In the genomic region with DNA sequence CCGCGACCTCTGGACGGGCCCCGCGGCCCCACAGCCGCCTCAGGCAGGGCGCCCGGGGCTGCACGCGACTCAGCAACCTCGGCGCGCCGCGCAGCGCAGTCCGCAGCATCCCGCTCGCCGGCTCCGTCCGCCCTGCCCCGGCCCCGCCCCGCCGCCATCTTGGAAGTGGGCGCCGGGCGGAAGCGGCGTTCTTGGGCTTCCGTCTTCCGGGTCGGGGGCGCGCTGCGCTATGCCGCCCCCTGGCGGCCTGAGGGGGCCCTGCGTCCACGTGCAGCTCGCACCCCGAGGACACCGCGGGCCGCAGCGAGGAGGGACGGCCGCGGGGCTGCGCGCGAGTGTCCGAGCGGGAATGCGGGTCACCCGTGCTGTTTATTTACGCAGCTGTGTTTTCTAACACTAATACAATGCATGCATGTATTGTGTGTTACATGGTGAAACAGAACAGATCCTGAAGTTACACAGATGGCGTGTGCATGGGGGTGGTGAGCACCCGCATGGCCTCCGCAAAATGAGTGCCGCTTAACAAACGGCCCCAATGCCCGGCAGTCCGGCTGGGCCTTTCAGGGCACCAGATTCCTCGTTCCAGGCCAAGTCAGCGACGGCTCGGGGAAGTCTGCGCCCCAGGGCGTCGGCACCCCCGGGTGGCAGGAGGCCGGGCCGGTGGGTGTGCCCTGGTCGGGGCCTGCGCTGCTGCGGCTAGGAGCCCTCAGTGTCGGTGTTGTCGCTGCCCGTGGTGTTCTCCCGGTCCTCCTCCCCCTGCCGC, we compare ENCODE assay signal across 1 cellular context.
TF ChIP-seq lines count a peak whose summit lies in the region.

A gene (minus strand): TSS at position 139 of the 763 bp plus-strand sequence. CDS start 30 bp downstream, at position 109.

TF ChIP-seq in HEK293, 187 proteins besides CTCF, POLR2A, EP300 and RAD21 (continued from another document and continues in another):
- TF ChIP-seq, protein P1, sequence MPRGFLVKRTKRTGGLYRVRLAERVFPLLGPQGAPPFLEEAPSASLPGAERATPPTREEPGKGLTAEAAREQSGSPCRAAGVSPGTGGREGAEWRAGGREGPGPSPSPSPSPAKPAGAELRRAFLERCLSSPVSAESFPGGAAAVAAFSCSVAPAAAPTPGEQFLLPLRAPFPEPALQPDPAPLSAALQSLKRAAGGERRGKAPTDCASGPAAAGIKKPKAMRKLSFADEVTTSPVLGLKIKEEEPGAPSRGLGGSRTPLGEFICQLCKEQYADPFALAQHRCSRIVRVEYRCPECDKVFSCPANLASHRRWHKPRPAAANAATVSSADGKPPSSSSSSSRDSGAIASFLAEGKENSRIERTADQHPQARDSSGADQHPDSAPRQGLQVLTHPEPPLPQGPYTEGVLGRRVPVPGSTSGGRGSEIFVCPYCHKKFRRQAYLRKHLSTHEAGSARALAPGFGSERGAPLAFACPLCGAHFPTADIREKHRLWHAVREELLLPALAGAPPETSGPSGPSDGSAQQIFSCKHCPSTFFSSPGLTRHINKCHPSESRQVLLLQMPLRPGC (tag by site-specific recombination; IDR thresholded peaks at IDR 0.05): no peak
- TF ChIP-seq ZNF626 (tag by site-specific recombination; IDR thresholded peaks at IDR 0.05): no peak
- TF ChIP-seq ZNF121 (tag by site-specific recombination; IDR thresholded peaks at IDR 0.05): no peak
- no peak for TF ChIP-seq ZBTB21 (tag by site-specific recombination; IDR thresholded peaks at IDR 0.05)
- no peak for TF ChIP-seq ZNF670 (tag by site-specific recombination; IDR thresholded peaks at IDR 0.05; ENCODE audit: low read depth)
- TF ChIP-seq, protein P2, sequence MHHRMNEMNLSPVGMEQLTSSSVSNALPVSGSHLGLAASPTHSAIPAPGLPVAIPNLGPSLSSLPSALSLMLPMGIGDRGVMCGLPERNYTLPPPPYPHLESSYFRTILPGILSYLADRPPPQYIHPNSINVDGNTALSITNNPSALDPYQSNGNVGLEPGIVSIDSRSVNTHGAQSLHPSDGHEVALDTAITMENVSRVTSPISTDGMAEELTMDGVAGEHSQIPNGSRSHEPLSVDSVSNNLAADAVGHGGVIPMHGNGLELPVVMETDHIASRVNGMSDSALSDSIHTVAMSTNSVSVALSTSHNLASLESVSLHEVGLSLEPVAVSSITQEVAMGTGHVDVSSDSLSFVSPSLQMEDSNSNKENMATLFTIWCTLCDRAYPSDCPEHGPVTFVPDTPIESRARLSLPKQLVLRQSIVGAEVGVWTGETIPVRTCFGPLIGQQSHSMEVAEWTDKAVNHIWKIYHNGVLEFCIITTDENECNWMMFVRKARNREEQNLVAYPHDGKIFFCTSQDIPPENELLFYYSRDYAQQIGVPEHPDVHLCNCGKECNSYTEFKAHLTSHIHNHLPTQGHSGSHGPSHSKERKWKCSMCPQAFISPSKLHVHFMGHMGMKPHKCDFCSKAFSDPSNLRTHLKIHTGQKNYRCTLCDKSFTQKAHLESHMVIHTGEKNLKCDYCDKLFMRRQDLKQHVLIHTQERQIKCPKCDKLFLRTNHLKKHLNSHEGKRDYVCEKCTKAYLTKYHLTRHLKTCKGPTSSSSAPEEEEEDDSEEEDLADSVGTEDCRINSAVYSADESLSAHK (tag by site-specific recombination; IDR thresholded peaks at IDR 0.05): no peak
- TF ChIP-seq, protein P3, sequence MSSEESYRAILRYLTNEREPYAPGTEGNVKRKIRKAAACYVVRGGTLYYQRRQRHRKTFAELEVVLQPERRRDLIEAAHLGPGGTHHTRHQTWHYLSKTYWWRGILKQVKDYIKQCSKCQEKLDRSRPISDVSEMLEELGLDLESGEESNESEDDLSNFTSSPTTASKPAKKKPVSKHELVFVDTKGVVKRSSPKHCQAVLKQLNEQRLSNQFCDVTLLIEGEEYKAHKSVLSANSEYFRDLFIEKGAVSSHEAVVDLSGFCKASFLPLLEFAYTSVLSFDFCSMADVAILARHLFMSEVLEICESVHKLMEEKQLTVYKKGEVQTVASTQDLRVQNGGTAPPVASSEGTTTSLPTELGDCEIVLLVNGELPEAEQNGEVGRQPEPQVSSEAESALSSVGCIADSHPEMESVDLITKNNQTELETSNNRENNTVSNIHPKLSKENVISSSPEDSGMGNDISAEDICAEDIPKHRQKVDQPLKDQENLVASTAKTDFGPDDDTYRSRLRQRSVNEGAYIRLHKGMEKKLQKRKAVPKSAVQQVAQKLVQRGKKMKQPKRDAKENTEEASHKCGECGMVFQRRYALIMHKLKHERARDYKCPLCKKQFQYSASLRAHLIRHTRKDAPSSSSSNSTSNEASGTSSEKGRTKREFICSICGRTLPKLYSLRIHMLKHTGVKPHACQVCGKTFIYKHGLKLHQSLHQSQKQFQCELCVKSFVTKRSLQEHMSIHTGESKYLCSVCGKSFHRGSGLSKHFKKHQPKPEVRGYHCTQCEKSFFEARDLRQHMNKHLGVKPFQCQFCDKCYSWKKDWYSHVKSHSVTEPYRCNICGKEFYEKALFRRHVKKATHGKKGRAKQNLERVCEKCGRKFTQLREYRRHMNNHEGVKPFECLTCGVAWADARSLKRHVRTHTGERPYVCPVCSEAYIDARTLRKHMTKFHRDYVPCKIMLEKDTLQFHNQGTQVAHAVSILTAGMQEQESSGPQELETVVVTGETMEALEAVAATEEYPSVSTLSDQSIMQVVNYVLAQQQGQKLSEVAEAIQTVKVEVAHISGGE (tag by site-specific recombination; conservative IDR thresholded peaks at IDR 0.05; ENCODE audit: low read depth): peak; percentile 84
- no peak for TF ChIP-seq GFI1B (tag by site-specific recombination; IDR thresholded peaks at IDR 0.05)
- TF ChIP-seq ZSCAN23 (tag by site-specific recombination; IDR thresholded peaks at IDR 0.05): no peak
- TF ChIP-seq ZNF747 (tag by site-specific recombination; IDR thresholded peaks at IDR 0.05): no peak
- no peak for TF ChIP-seq ZNF549 (tag by site-specific recombination; IDR thresholded peaks at IDR 0.05)
- TF ChIP-seq, protein P4, sequence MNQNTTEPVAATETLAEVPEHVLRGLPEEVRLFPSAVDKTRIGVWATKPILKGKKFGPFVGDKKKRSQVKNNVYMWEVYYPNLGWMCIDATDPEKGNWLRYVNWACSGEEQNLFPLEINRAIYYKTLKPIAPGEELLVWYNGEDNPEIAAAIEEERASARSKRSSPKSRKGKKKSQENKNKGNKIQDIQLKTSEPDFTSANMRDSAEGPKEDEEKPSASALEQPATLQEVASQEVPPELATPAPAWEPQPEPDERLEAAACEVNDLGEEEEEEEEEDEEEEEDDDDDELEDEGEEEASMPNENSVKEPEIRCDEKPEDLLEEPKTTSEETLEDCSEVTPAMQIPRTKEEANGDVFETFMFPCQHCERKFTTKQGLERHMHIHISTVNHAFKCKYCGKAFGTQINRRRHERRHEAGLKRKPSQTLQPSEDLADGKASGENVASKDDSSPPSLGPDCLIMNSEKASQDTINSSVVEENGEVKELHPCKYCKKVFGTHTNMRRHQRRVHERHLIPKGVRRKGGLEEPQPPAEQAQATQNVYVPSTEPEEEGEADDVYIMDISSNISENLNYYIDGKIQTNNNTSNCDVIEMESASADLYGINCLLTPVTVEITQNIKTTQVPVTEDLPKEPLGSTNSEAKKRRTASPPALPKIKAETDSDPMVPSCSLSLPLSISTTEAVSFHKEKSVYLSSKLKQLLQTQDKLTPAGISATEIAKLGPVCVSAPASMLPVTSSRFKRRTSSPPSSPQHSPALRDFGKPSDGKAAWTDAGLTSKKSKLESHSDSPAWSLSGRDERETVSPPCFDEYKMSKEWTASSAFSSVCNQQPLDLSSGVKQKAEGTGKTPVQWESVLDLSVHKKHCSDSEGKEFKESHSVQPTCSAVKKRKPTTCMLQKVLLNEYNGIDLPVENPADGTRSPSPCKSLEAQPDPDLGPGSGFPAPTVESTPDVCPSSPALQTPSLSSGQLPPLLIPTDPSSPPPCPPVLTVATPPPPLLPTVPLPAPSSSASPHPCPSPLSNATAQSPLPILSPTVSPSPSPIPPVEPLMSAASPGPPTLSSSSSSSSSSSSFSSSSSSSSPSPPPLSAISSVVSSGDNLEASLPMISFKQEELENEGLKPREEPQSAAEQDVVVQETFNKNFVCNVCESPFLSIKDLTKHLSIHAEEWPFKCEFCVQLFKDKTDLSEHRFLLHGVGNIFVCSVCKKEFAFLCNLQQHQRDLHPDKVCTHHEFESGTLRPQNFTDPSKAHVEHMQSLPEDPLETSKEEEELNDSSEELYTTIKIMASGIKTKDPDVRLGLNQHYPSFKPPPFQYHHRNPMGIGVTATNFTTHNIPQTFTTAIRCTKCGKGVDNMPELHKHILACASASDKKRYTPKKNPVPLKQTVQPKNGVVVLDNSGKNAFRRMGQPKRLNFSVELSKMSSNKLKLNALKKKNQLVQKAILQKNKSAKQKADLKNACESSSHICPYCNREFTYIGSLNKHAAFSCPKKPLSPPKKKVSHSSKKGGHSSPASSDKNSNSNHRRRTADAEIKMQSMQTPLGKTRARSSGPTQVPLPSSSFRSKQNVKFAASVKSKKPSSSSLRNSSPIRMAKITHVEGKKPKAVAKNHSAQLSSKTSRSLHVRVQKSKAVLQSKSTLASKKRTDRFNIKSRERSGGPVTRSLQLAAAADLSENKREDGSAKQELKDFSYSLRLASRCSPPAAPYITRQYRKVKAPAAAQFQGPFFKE (tag by site-specific recombination; IDR thresholded peaks at IDR 0.05; ENCODE audit: borderline replicate concordance): peak; percentile 67; the same call in 1 of the 2 replicates
- TF ChIP-seq ZBTB48 (tag by site-specific recombination; IDR thresholded peaks at IDR 0.05): no peak
- TF ChIP-seq, protein P5, sequence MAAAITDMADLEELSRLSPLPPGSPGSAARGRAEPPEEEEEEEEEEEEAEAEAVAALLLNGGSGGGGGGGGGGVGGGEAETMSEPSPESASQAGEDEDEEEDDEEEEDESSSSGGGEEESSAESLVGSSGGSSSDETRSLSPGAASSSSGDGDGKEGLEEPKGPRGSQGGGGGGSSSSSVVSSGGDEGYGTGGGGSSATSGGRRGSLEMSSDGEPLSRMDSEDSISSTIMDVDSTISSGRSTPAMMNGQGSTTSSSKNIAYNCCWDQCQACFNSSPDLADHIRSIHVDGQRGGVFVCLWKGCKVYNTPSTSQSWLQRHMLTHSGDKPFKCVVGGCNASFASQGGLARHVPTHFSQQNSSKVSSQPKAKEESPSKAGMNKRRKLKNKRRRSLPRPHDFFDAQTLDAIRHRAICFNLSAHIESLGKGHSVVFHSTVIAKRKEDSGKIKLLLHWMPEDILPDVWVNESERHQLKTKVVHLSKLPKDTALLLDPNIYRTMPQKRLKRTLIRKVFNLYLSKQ (tag by site-specific recombination; IDR thresholded peaks at IDR 0.05; ENCODE audit: borderline replicate concordance): no peak
- TF ChIP-seq ZSCAN16 (tag by site-specific recombination; IDR thresholded peaks at IDR 0.05): no peak
- TF ChIP-seq, protein P6, sequence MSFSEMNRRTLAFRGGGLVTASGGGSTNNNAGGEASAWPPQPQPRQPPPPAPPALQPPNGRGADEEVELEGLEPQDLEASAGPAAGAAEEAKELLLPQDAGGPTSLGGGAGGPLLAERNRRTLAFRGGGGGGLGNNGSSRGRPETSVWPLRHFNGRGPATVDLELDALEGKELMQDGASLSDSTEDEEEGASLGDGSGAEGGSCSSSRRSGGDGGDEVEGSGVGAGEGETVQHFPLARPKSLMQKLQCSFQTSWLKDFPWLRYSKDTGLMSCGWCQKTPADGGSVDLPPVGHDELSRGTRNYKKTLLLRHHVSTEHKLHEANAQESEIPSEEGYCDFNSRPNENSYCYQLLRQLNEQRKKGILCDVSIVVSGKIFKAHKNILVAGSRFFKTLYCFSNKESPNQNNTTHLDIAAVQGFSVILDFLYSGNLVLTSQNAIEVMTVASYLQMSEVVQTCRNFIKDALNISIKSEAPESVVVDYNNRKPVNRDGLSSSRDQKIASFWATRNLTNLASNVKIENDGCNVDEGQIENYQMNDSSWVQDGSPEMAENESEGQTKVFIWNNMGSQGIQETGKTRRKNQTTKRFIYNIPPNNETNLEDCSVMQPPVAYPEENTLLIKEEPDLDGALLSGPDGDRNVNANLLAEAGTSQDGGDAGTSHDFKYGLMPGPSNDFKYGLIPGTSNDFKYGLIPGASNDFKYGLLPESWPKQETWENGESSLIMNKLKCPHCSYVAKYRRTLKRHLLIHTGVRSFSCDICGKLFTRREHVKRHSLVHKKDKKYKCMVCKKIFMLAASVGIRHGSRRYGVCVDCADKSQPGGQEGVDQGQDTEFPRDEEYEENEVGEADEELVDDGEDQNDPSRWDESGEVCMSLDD (tag by site-specific recombination; IDR thresholded peaks at IDR 0.05): no peak; the same call in none of the 2 replicates
- TF ChIP-seq SP7 (tag by site-specific recombination; IDR thresholded peaks at IDR 0.05): no peak
- no peak for TF ChIP-seq ZNF10 (tag by site-specific recombination; IDR thresholded peaks at IDR 0.05)
- no peak for TF ChIP-seq ZNF292 (tag by site-specific recombination; IDR thresholded peaks at IDR 0.05; ENCODE audit: borderline replicate concordance, low read depth)
- TF ChIP-seq, protein P7, sequence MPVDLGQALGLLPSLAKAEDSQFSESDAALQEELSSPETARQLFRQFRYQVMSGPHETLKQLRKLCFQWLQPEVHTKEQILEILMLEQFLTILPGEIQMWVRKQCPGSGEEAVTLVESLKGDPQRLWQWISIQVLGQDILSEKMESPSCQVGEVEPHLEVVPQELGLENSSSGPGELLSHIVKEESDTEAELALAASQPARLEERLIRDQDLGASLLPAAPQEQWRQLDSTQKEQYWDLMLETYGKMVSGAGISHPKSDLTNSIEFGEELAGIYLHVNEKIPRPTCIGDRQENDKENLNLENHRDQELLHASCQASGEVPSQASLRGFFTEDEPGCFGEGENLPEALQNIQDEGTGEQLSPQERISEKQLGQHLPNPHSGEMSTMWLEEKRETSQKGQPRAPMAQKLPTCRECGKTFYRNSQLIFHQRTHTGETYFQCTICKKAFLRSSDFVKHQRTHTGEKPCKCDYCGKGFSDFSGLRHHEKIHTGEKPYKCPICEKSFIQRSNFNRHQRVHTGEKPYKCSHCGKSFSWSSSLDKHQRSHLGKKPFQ (tag by site-specific recombination; IDR thresholded peaks at IDR 0.05): no peak
- no peak for TF ChIP-seq EGR2 (tag by site-specific recombination; IDR thresholded peaks at IDR 0.05; ENCODE audit: low read depth)
- TF ChIP-seq, protein P8, sequence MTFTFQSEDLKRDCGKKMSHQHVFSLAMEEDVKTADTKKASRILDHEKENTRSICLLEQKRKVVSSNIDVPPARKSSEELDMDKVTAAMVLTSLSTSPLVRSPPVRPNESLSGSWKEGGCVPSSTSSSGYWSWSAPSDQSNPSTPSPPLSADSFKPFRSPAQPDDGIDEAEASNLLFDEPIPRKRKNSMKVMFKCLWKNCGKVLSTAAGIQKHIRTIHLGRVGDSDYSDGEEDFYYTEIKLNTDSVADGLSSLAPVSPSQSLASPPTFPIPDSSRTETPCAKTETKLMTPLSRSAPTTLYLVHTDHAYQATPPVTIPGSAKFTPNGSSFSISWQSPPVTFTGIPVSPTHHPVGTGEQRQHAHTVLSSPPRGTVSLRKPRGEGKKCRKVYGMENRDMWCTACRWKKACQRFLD (tag by site-specific recombination; IDR thresholded peaks at IDR 0.05): no peak
- TF ChIP-seq ZBTB17 (tag by site-specific recombination; IDR thresholded peaks at IDR 0.05): 0 out of 2 replicates have a peak, but pooled peaks have one; percentile 27
- TF ChIP-seq ZNF514 (tag by site-specific recombination; IDR thresholded peaks at IDR 0.05): no peak
- no peak for TF ChIP-seq ZNF239 (tag by site-specific recombination; IDR thresholded peaks at IDR 0.05)
- TF ChIP-seq RBAK (tag by site-specific recombination; IDR thresholded peaks at IDR 0.05): no peak
